In the genomic region with DNA sequence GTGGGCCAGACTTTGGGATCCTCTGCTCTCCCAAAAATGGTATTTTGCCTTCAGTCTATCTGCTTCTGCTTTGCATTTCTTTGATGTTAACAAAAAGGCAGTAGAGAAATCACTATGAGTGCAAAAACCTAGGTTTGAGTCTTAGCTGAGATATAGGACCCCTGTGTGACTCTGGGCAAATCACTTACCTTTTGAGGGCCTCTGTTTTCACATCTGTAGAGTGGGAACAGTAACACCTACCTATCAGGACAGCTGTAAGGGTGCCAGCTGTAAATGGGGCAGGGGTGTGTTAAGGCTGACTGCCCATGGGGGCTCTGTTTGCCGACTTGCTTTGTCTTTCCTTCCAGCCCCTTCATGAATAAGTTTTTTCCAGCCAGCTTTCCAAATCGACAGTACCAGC, we compare ENCODE assay signal across 1 cellular context.
TF ChIP-seq lines count a peak whose summit lies in the region.

No MANE protein-coding gene starts in this region.

TF ChIP-seq in HepG2, 621 proteins besides CTCF, POLR2A, EP300 and RAD21:
- TF ChIP-seq POLR2G (IDR thresholded peaks at IDR 0.05; ENCODE audit: low read depth, low read length) (0 out of 2 replicates have a peak, but pooled peaks have one; percentile 5), ZNF629 (CRISPR knock-in tag; conservative IDR thresholded peaks at IDR 0.05) (peak; percentile 69)
- TF ChIP-seq, protein P1, sequence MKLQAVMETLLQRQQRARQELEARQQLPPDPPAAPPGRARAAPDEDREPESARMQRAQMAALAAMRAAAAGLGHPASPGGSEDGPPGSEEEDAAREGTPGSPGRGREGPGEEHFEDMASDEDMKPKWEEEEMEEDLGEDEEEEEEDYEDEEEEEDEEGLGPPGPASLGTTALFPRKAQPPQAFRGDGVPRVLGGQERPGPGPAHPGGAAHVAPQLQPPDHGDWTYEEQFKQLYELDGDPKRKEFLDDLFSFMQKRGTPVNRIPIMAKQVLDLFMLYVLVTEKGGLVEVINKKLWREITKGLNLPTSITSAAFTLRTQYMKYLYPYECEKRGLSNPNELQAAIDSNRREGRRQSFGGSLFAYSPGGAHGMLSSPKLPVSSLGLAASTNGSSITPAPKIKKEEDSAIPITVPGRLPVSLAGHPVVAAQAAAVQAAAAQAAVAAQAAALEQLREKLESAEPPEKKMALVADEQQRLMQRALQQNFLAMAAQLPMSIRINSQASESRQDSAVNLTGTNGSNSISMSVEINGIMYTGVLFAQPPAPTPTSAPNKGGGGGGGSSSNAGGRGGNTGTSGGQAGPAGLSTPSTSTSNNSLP (IDR thresholded peaks at IDR 0.05; ENCODE audit: low read depth, low read length) = no peak
